6 cellular contexts compared by ENCODE assay signal in genomic region chr9:73893230-73893629, GRCh38.
"Had no signal": no experiment of that assay in that cellular context is flagged by ENCODE, and none has a peak within 500 bp of the region (broad histone marks: within the 10 kb centered on the region; RNA-seq: fewer than 3 reads in every experiment).

No MANE protein-coding gene starts in this region.

- H3K4me3 ChIP-seq: GM23338 had no signal

- DNase-seq: H9, HCEC 1CT, KBM-7 had no signal

- H3K27ac ChIP-seq: HL-60, KMS-11 had no signal

- ATAC-seq: GM23338 had no signal
